In the genomic region with DNA sequence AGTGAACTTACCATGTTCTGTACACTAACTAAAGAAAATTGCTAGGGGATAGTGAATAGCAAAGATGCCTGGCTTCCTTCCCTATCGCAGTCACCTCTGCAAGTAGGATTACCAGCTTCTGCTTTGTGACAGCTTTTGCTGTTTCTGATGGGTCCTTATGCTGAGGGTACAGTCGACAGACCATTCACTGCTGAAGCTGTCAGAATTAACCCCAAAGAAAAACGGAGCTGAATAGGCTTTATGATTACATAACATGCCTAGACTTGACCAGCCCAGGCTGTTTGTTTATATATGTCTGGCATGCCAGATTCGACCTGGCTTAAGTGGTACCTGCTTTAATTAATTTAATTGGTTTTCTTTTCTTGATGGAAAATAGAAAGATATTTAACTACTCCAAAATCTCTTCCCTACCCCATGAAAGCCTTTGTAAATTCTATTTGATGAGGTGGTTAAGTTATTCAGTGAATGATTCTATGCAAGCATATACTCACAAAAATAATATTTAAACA, we compare ENCODE assay signal across 14 cellular contexts. TPM values are rescaled to one million over a fixed set of nuclear protein-coding genes. Genes with fewer than 3 reads are reported as not detected.
DNase-seq lines count a peak whose midpoint lies in the region; ATAC-seq and TF ChIP-seq lines count a peak whose summit lies in the region.
"Had no signal": no experiment of that assay in that cellular context is flagged by ENCODE, and none has a peak within 500 bp of the region (broad histone marks: within the 10 kb centered on the region; RNA-seq: fewer than 3 reads in every experiment).

No MANE protein-coding gene starts in this region.

- no peaks in the 10 kb centered on the region for H3K79me1 ChIP-seq in mesenchymal stem cell (replicated peaks; ENCODE audit: low read length, poor library complexity, severe bottlenecking)

- no peak overlapping the region for H3K18ac ChIP-seq in mesenchymal stem cell (ENCODE audit: low read depth in 1 of 2, low read length in 2 of 2)

- H3K27ac ChIP-seq in RWPE2 (ENCODE audit: poor library complexity, severe bottlenecking) (peak overlapping the region; percentile 14), mesenchymal stem cell (ENCODE audit: low read length, poor library complexity, severe bottlenecking) (no peak overlapping the region)
- H3K27ac ChIP-seq: C4-2B had no signal

- H3K9me3 ChIP-seq in RWPE2 (ENCODE audit: severe bottlenecking) = no peaks in the 10 kb centered on the region
- H3K9me3 ChIP-seq in mesenchymal stem cell (ENCODE audit: control insufficient read depth, low read length) = no peaks in the 10 kb centered on the region

- H2AFZ ChIP-seq in mesenchymal stem cell (ENCODE audit: low read depth, low read length) = no peak overlapping the region

- no peak overlapping the region for H3K4ac ChIP-seq in mesenchymal stem cell (ENCODE audit: low read depth in 1 of 2, low read length in 2 of 2)

- H2BK12ac ChIP-seq in mesenchymal stem cell (ENCODE audit: low read length in 2 of 2) = no peak overlapping the region

- no peak overlapping the region for H4K8ac ChIP-seq in mesenchymal stem cell (ENCODE audit: low read length)

- no peak for TF ChIP-seq CTCF in RWPE2 (IDR thresholded peaks at IDR 0.05; ENCODE audit: poor library complexity, severe bottlenecking)

- peak overlapping the region; percentile 49 for H3K9ac ChIP-seq in mesenchymal stem cell (ENCODE audit: low read length)

- H2AK5ac ChIP-seq in mesenchymal stem cell (ENCODE audit: low read length, severe bottlenecking) = no peak overlapping the region

- H3K4me1 ChIP-seq in RWPE2 (ENCODE audit: insufficient read depth, poor library complexity, severe bottlenecking) = peaks cover 14% of the 10 kb centered on the region
- H3K4me1 ChIP-seq in mesenchymal stem cell (ENCODE audit: control insufficient read depth, insufficient read depth, low read depth, low read length) = peaks cover 2% of the 10 kb centered on the region

- H3K36me3 ChIP-seq in RWPE2 (ENCODE audit: low read depth) = no peaks in the 10 kb centered on the region
- no peaks in the 10 kb centered on the region for H3K36me3 ChIP-seq in mesenchymal stem cell (ENCODE audit: control insufficient read depth in 1 of 2, insufficient read depth in 2 of 2, low read depth in 1 of 2, low read length in 2 of 2)

- H3K23ac ChIP-seq in mesenchymal stem cell (ENCODE audit: low read length in 2 of 2) = no peak overlapping the region

- WGBS in mesenchymal stem cell = 78% methylated on average over 3 of the region's 4 CpGs

- H3K4me3 ChIP-seq in RWPE2 (ENCODE audit: severe bottlenecking) (no peak overlapping the region), mesenchymal stem cell (ENCODE audit: insufficient read depth in 1 of 2, low read depth in 1 of 2, low read length in 2 of 2) (peak overlapping the region in 1 of 2 experiments; percentile 62)

- H2BK120ac ChIP-seq in mesenchymal stem cell (ENCODE audit: low read depth, low read length) = no peak overlapping the region

- H2BK5ac ChIP-seq in mesenchymal stem cell (ENCODE audit: low read depth, low read length, poor library complexity, severe bottlenecking) = no peak overlapping the region

- ATAC-seq in RWPE2 (ENCODE audit: low read depth) = peak; percentile 44
- ATAC-seq in HG02588 (IDR thresholded peaks at IDR 0.05; ENCODE audit: unreplicated experiment) = no peak
- ATAC-seq: natural killer cell treated with Interleukin-12 subunit alpha and Interleukin-12 subunit beta and Interleukin-15 and Interleukin-18, amount 100 ng/mL, for 72 hours; stimulated activated naive CD8-positive, alpha-beta T cell treated with anti-CD3 and anti-CD28 coated beads, Interleukin-15, amount 100 ng/mL, for 72 hours had no signal

- no peak overlapping the region for H3K14ac ChIP-seq in mesenchymal stem cell (ENCODE audit: low read length in 2 of 2)

- no peak overlapping the region for H4K91ac ChIP-seq in mesenchymal stem cell (ENCODE audit: low read length)

- no peak overlapping the region for H3K4me2 ChIP-seq in mesenchymal stem cell (ENCODE audit: low read length, poor library complexity, severe bottlenecking)

- peak; percentile 55 for DNase-seq in DMS153 (lab: John Stamatoyannopoulos, UW)
- DNase-seq in NCI-H1436 (lab: John Stamatoyannopoulos, UW) = peak; percentile 78
- DNase-seq in RWPE2 (ENCODE audit: low spot score) = no peak
- DNase-seq in mesenchymal stem cell = no peak
- DNase-seq in AG20443 (ENCODE audit: low spot score) = no peak
- no peak for DNase-seq in activated CD4-positive, alpha-beta T cell treated with anti-CD3 and anti-CD28 coated beads, Interleukin-2, amount 50 U/mL, for 1 hour
- no peak for DNase-seq in SIG-M5 treated with dmso at 0.1 percent for 504 hours (lab: John Stamatoyannopoulos, UW; ENCODE audit: unreplicated experiment)
- DNase-seq: activated CD4-positive, alpha-beta memory T cell treated with anti-CD3 and anti-CD28 coated beads, Interleukin-2, amount 10 ng/mL, durations not matched to agents 7 days and 5 days; activated effector memory CD4-positive, alpha-beta T cell treated with Interleukin-2 at 50 U/mL for 16 hours; aorta; stimulated activated naive CD8-positive, alpha-beta T cell treated with anti-CD3 and anti-CD28 coated beads, Interleukin-15, amount 100 ng/mL, for 72 hours had no signal

- H3K27me3 ChIP-seq in RWPE2 (ENCODE audit: insufficient read depth, poor library complexity, severe bottlenecking) = no peaks in the 10 kb centered on the region
- H3K27me3 ChIP-seq in mesenchymal stem cell (ENCODE audit: control insufficient read depth in 1 of 2, insufficient read depth in 1 of 2, low read length in 2 of 2) = peaks cover 5 to 11% of the 10 kb centered on the region in 2 experiments

- no peak overlapping the region for H2BK15ac ChIP-seq in mesenchymal stem cell (ENCODE audit: low read depth, poor library complexity, severe bottlenecking)

RNA-seq across cellular contexts. Expression of a gene that starts 21.7 kb away (rescaled TPM):
- 16.4 TPM for polyA plus RNA-seq in mesenchymal stem cell (2013, experiment 1 of 2)
- 17.4 TPM for polyA plus RNA-seq in mesenchymal stem cell (2013, experiment 2 of 2)

RNA-seq across cellular contexts. Expression of a gene that starts 32.1 kb away (rescaled TPM):
- 110 TPM for polyA plus RNA-seq in mesenchymal stem cell (2013, experiment 1 of 2)
- 119 TPM for polyA plus RNA-seq in mesenchymal stem cell (2013, experiment 2 of 2)

RNA-seq across cellular contexts. Expression of a gene that starts 45.0 kb away (rescaled TPM):
- polyA plus RNA-seq in mesenchymal stem cell (2013, experiment 1 of 2) = not detected
- not detected for polyA plus RNA-seq in mesenchymal stem cell (2013, experiment 2 of 2)
- polyA plus RNA-seq: aorta had no signal

RNA-seq across cellular contexts. Expression of a gene that starts 57.2 kb away (rescaled TPM):
- polyA plus RNA-seq in mesenchymal stem cell (2013, experiment 1 of 2) = 117 TPM
- 116 TPM for polyA plus RNA-seq in mesenchymal stem cell (2013, experiment 2 of 2)

Comparison
In these comparisons a context has a peak if more than half of its experiments do, and no peak if none do; other contexts are left out.
1. DNase-seq: peak in DMS153 (single experiment) and NCI-H1436 (single experiment); none in RWPE2 (single experiment), mesenchymal stem cell (single experiment), AG20443 (single experiment), activated CD4-positive, alpha-beta T cell treated with anti-CD3 and anti-CD28 coated beads, Interleukin-2, amount 50 U/mL, for 1 hour (single experiment) and SIG-M5 treated with dmso at 0.1 percent for 504 hours (single experiment).